In the genomic region with DNA sequence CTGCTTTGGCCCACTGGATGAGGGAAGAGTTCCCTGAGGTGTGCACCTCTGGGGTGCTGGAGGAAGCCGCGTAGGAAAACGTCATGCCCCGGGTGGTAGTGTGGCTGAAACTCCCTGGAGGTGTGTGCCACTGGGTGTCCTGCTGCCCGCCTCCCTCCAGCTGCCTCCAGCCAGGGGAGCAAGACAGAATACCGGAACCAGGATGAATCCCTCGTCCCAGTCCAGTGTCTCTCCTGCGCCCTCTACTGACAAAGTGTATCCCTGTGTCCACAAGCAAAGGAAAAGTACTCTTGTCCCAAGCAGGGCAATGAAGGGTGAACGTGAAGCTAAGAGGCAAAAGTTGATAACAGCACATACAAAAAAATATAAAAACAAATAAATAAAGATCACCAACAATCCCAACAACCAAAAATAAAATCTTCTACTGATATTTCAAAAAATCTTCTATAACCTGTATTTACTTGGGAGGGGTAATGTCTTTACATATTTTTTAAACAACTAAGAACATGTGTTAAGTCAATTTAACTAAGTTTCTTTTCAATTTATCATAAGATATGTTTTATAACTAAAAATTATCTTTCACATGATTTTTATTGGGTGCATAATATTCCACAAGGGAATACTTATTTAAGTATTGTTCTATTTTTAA, we compare ENCODE assay signal across 9 cellular contexts.
DNase-seq lines count a peak whose midpoint lies in the region; ATAC-seq, FAIRE-seq and TF ChIP-seq lines count a peak whose summit lies in the region.
"Had no signal": no experiment of that assay in that cellular context is flagged by ENCODE, and none has a peak within 500 bp of the region (broad histone marks: within the 10 kb centered on the region; RNA-seq: fewer than 3 reads in every experiment).

No MANE protein-coding gene starts in this region.

- DNase-seq in D341Med (ENCODE audit: low spot score) (peak; percentile 53), HTR-8/SVneo (ENCODE audit: insufficient read length, low spot score) (peak; percentile 11), WERI-Rb-1 (peak; percentile 61), left kidney (ENCODE audit: low read depth, low spot score) (peak; percentile 52), NCI-H2081 treated with DMSO at 0.1 percent for 48 hours (lab: John Stamatoyannopoulos, UW) (no peak), NCI-H1436 treated with DMSO at 0.1 percent for 48 hours (lab: John Stamatoyannopoulos, UW) (no peak)
- DNase-seq in activated T-cell treated with anti-CD3 and anti-CD28 coated beads, Interleukin-2, amount 50 U/mL, for 48 hours, result no peak
- DNase-seq: activated naive CD4-positive, alpha-beta T cell treated with anti-CD3 and anti-CD28 coated beads, Interleukin-2, amount 50 U/mL, for 16 hours had no signal

- peaks cover 45% of the 10 kb centered on the region for H3K27me3 ChIP-seq in WERI-Rb-1 (ENCODE audit: insufficient read depth, low read depth, severe bottlenecking)

- peak; percentile 84 for TF ChIP-seq CTCF in WERI-Rb-1 (IDR thresholded peaks at IDR 0.05; ENCODE audit: low read depth, low read length)

- no peak overlapping the region for H3K27ac ChIP-seq in WERI-Rb-1

- no peaks in the 10 kb centered on the region for H3K36me3 ChIP-seq in WERI-Rb-1

- H3K4me3 ChIP-seq in WERI-Rb-1 (ENCODE audit: low read depth, low read length), result no peak overlapping the region

- ATAC-seq in GM19328 (IDR thresholded peaks at IDR 0.05; ENCODE audit: unreplicated experiment), result no peak

- H3K9me3 ChIP-seq in WERI-Rb-1 (ENCODE audit: severe bottlenecking), result no peaks in the 10 kb centered on the region

- no peak for FAIRE-seq in HTR-8/SVneo (lab: Jason Lieb, UNC)

Comparison
In these comparisons a context has a peak if more than half of its experiments do, and no peak if none do; other contexts are left out.
1. DNase-seq: peak in D341Med (single experiment), HTR-8/SVneo (single experiment), WERI-Rb-1 (single experiment) and left kidney (single experiment); none in NCI-H2081 treated with DMSO at 0.1 percent for 48 hours (single experiment), activated T-cell treated with anti-CD3 and anti-CD28 coated beads, Interleukin-2, amount 50 U/mL, for 48 hours (0 of 2) and NCI-H1436 treated with DMSO at 0.1 percent for 48 hours (single experiment).